9 cellular contexts compared by ENCODE assay signal in genomic region chr5:82100303-82101077, GRCh38.
DNase-seq lines count a peak whose midpoint lies in the region; ATAC-seq and TF ChIP-seq lines count a peak whose summit lies in the region.
"Had no signal": no experiment of that assay in that cellular context is flagged by ENCODE, and none has a peak within 500 bp of the region (broad histone marks: within the 10 kb centered on the region; RNA-seq: fewer than 3 reads in every experiment).

No MANE protein-coding gene starts in this region.

- no peaks in the 10 kb centered on the region for H3K36me3 ChIP-seq in MM.1S (replicated peaks; ENCODE audit: insufficient read depth, low read length)
- H3K36me3 ChIP-seq: adrenal gland had no signal

- H3K79me2 ChIP-seq in MM.1S (ENCODE audit: low read length), result no peaks in the 10 kb centered on the region

- peak; percentile 89 for ATAC-seq in GM18858 (IDR thresholded peaks at IDR 0.05; ENCODE audit: unreplicated experiment)
- no peak for ATAC-seq in Right ventricle myocardium inferior

- H3K4me1 ChIP-seq in MM.1S (ENCODE audit: low read length), result no peaks in the 10 kb centered on the region
- H3K4me1 ChIP-seq: adrenal gland had no signal

- no peaks in the 10 kb centered on the region for H3K9me2 ChIP-seq in MM.1S (replicated peaks; ENCODE audit: insufficient read depth, low read length)

- intact Hi-C loops in Right ventricle myocardium inferior (cut with DNase I), result no loop called here

- DNase-seq in HFF-Myc (ENCODE audit: extremely low read depth, low read depth), result peak; percentile 29
- DNase-seq in MM.1S, result peak; percentile 12
- DNase-seq in medulla oblongata (ENCODE audit: extremely low spot score), result peak; percentile 19
- no peak for DNase-seq in Right ventricle myocardium inferior (ENCODE audit: missing footprints)
- DNase-seq in NCI-H146 (lab: John Stamatoyannopoulos, UW), result no peak
- DNase-seq in NCI-H128 (lab: John Stamatoyannopoulos, UW; ENCODE audit: unreplicated experiment), result no peak
- no peak for DNase-seq in COLO829 (ENCODE audit: low spot score)
- DNase-seq: adrenal gland had no signal

- no peak overlapping the region for H2AFZ ChIP-seq in MM.1S (ENCODE audit: low read length)

- no peak overlapping the region for H3K4me3 ChIP-seq in HFF-Myc (replicated peaks; ENCODE audit: low read depth, low read length)
- no peak overlapping the region for H3K4me3 ChIP-seq in MM.1S (ENCODE audit: low read length)
- H3K4me3 ChIP-seq: adrenal gland had no signal

- no peaks in the 10 kb centered on the region for H3K27me3 ChIP-seq in MM.1S (replicated peaks; ENCODE audit: insufficient read depth, low read length)
- H3K27me3 ChIP-seq: adrenal gland had no signal

- H4K20me1 ChIP-seq in MM.1S (ENCODE audit: insufficient read depth, low read length), result no peaks in the 10 kb centered on the region

- no peak overlapping the region for H3K27ac ChIP-seq in MM.1S (ENCODE audit: low read length)
- H3K27ac ChIP-seq: adrenal gland had no signal

- H3K4me2 ChIP-seq in MM.1S (ENCODE audit: low read depth, low read length), result no peak overlapping the region

- no peak for TF ChIP-seq CTCF in HFF-Myc (IDR thresholded peaks at IDR 0.05; ENCODE audit: low read depth, low read length, missing control alignments)
- TF ChIP-seq CTCF in MM.1S (IDR thresholded peaks at IDR 0.05; ENCODE audit: low read length), result no peak

- no peak overlapping the region for H3K9ac ChIP-seq in MM.1S (ENCODE audit: low read length)

- no peaks in the 10 kb centered on the region for H3K9me3 ChIP-seq in MM.1S (replicated peaks; ENCODE audit: insufficient read depth, low read length)
- H3K9me3 ChIP-seq: adrenal gland had no signal

- H3F3A ChIP-seq in MM.1S (ENCODE audit: insufficient read depth, low read length), result no peaks in the 10 kb centered on the region

Comparison
In these comparisons a context has a peak if more than half of its experiments do, and no peak if none do; other contexts are left out.
1. DNase-seq: peak in HFF-Myc (single experiment), MM.1S (single experiment) and medulla oblongata (single experiment); none in Right ventricle myocardium inferior (single experiment), NCI-H146 (single experiment), NCI-H128 (single experiment) and COLO829 (single experiment).